In the genomic region with DNA sequence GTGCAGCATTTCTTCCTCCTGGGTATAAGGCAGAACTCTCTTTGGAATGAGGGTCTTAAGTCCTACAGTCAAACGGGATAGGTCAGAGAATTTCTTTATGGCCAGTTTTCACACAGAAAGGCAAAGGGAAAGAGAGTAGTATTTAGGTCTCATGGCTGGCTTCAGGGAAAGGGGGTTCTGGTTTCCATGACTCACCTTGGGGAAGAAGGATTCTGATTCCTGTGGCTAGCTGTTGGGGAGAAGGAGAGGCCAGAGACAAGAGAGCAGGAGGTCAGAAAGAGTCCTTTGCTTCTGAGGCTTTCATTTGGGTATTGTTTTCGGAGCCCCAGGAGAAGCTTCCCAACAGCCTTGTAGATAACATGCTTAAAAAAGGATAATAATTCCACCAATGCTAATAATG, we compare ENCODE assay signal across 22 cellular contexts.
"Had no signal": no experiment of that assay in that cellular context is flagged by ENCODE, and none has a peak within 500 bp of the region (broad histone marks: within the 10 kb centered on the region; RNA-seq: fewer than 3 reads in every experiment).

No MANE protein-coding gene starts in this region.

- H3K27me3 ChIP-seq: suprapubic skin, transverse colon, uterus had no signal

- H3K4me3 Mint-ChIP-seq: activated B cell treated with CpG ODN at 0.5 μM for 24 hours; activated CD4-positive, alpha-beta memory T cell treated with anti-CD3 and anti-CD28 coated beads, Interleukin-2, amount 10 ng/mL, durations not matched to agents 7 days and 5 days; activated CD8-positive, alpha-beta memory T cell treated with anti-CD3 and anti-CD28 coated beads, Interleukin-2, amount 10 ng/mL, durations not matched to agents 7 days and 5 days; activated naive CD8-positive, alpha-beta T cell treated with anti-CD3 and anti-CD28 coated beads, Interleukin-2, amount 10 ng/mL, durations not matched to agents 7 days and 5 days; activated T-helper 17 cell treated with anti-CD3 and anti-CD28 coated beads, Interleukin-2, amount 50 U/mL, for 72 hours; nephron progenitor cell; stimulated activated naive CD8-positive, alpha-beta T cell treated with anti-CD3 and anti-CD28 coated beads, Interleukin-15, amount 100 ng/mL, for 72 hours; T-cell had no signal

- ATAC-seq: activated CD8-positive, alpha-beta memory T cell treated with anti-CD3 and anti-CD28 coated beads, Interleukin-2, amount 10 ng/mL, durations not matched to agents 7 days and 5 days; activated T-helper 17 cell treated with anti-CD3 and anti-CD28 coated beads, Interleukin-2, amount 50 U/mL, for 72 hours; foreskin keratinocyte; left lobe of liver; right cardiac atrium; stimulated activated naive CD8-positive, alpha-beta T cell treated with anti-CD3 and anti-CD28 coated beads, Interleukin-15, amount 100 ng/mL, for 72 hours; T-cell had no signal

- DNase-seq: activated B cell treated with CpG ODN at 0.5 μM for 24 hours; activated CD4-positive, alpha-beta memory T cell treated with anti-CD3 and anti-CD28 coated beads, Interleukin-2, amount 10 ng/mL, durations not matched to agents 7 days and 5 days; activated CD4-positive, alpha-beta T cell treated with anti-CD3 and anti-CD28 coated beads for 4 hours; activated CD8-positive, alpha-beta memory T cell treated with anti-CD3 and anti-CD28 coated beads, Interleukin-2, amount 10 ng/mL, durations not matched to agents 7 days and 5 days; activated naive CD4-positive, alpha-beta T cell treated with Interleukin-2 at 50 U/mL for 16 hours; activated naive CD8-positive, alpha-beta T cell treated with anti-CD3 and anti-CD28 coated beads, Interleukin-2, amount 10 ng/mL, durations not matched to agents 7 days and 5 days; foreskin keratinocyte; glutamatergic neuron; hippocampal formation; nephron progenitor cell; right cardiac atrium; small intestine; stimulated activated CD4-positive, alpha-beta T cell treated with anti-CD3 and anti-CD28 coated beads, Interleukin-4, amount 100 ng/mL, for 1 hour; stimulated activated naive CD8-positive, alpha-beta T cell treated with anti-CD3 and anti-CD28 coated beads, Interleukin-15, amount 100 ng/mL, for 72 hours; T-cell; transverse colon; uterus had no signal

- H3K36me3 Mint-ChIP-seq: activated CD8-positive, alpha-beta memory T cell treated with anti-CD3 and anti-CD28 coated beads, Interleukin-2, amount 10 ng/mL, durations not matched to agents 7 days and 5 days; activated naive CD8-positive, alpha-beta T cell treated with anti-CD3 and anti-CD28 coated beads, Interleukin-2, amount 10 ng/mL, durations not matched to agents 7 days and 5 days; T-cell had no signal

- H3K4me1 Mint-ChIP-seq: activated B cell treated with CpG ODN at 0.5 μM for 24 hours; activated CD4-positive, alpha-beta memory T cell treated with anti-CD3 and anti-CD28 coated beads, Interleukin-2, amount 10 ng/mL, durations not matched to agents 7 days and 5 days; activated CD8-positive, alpha-beta memory T cell treated with anti-CD3 and anti-CD28 coated beads, Interleukin-2, amount 10 ng/mL, durations not matched to agents 7 days and 5 days; activated naive CD8-positive, alpha-beta T cell treated with anti-CD3 and anti-CD28 coated beads, Interleukin-2, amount 10 ng/mL, durations not matched to agents 7 days and 5 days; activated T-helper 17 cell treated with anti-CD3 and anti-CD28 coated beads, Interleukin-2, amount 50 U/mL, for 72 hours; stimulated activated naive CD8-positive, alpha-beta T cell treated with anti-CD3 and anti-CD28 coated beads, Interleukin-15, amount 100 ng/mL, for 72 hours; T-cell had no signal

- H3K9me3 Mint-ChIP-seq: activated B cell treated with CpG ODN at 0.5 μM for 24 hours; activated CD4-positive, alpha-beta memory T cell treated with anti-CD3 and anti-CD28 coated beads, Interleukin-2, amount 10 ng/mL, durations not matched to agents 7 days and 5 days; activated naive CD8-positive, alpha-beta T cell treated with anti-CD3 and anti-CD28 coated beads, Interleukin-2, amount 10 ng/mL, durations not matched to agents 7 days and 5 days; activated T-helper 17 cell treated with anti-CD3 and anti-CD28 coated beads, Interleukin-2, amount 50 U/mL, for 72 hours; nephron progenitor cell had no signal

- H3K36me3 ChIP-seq: prostate gland, suprapubic skin, transverse colon, uterus had no signal

- H3K9me3 ChIP-seq: prostate gland, suprapubic skin, transverse colon, uterus had no signal

- H3K4me3 ChIP-seq: prostate gland, suprapubic skin, transverse colon, uterus had no signal

- H3K27ac ChIP-seq: epithelial cell of prostate, foreskin keratinocyte, prostate gland, suprapubic skin, transverse colon, uterus had no signal

- H3K27ac Mint-ChIP-seq: activated B cell treated with CpG ODN at 0.5 μM for 24 hours; activated CD4-positive, alpha-beta memory T cell treated with anti-CD3 and anti-CD28 coated beads, Interleukin-2, amount 10 ng/mL, durations not matched to agents 7 days and 5 days; activated CD8-positive, alpha-beta memory T cell treated with anti-CD3 and anti-CD28 coated beads, Interleukin-2, amount 10 ng/mL, durations not matched to agents 7 days and 5 days; activated naive CD8-positive, alpha-beta T cell treated with anti-CD3 and anti-CD28 coated beads, Interleukin-2, amount 10 ng/mL, durations not matched to agents 7 days and 5 days; activated T-helper 17 cell treated with anti-CD3 and anti-CD28 coated beads, Interleukin-2, amount 50 U/mL, for 72 hours; nephron progenitor cell; stimulated activated naive CD8-positive, alpha-beta T cell treated with anti-CD3 and anti-CD28 coated beads, Interleukin-15, amount 100 ng/mL, for 72 hours; T-cell had no signal

- H3K27me3 Mint-ChIP-seq: activated B cell treated with CpG ODN at 0.5 μM for 24 hours; activated CD4-positive, alpha-beta memory T cell treated with anti-CD3 and anti-CD28 coated beads, Interleukin-2, amount 10 ng/mL, durations not matched to agents 7 days and 5 days; activated CD8-positive, alpha-beta memory T cell treated with anti-CD3 and anti-CD28 coated beads, Interleukin-2, amount 10 ng/mL, durations not matched to agents 7 days and 5 days; activated naive CD8-positive, alpha-beta T cell treated with anti-CD3 and anti-CD28 coated beads, Interleukin-2, amount 10 ng/mL, durations not matched to agents 7 days and 5 days; stimulated activated naive CD8-positive, alpha-beta T cell treated with anti-CD3 and anti-CD28 coated beads, Interleukin-15, amount 100 ng/mL, for 72 hours had no signal

- H3K4me1 ChIP-seq: foreskin keratinocyte, prostate gland, suprapubic skin, transverse colon, uterus had no signal
